Comparison of ENCODE assay signal across 1 cellular context in genomic region chr7:133252858-133253521, GRCh38.
A peak's percentile ranks its signal among the peaks of the same experiment; 100 is the strongest.
TF ChIP-seq lines count a peak whose summit lies in the region.

Gene EXOC4 (plus strand): TSS chr7:133253078.

TF ChIP-seq in K562, 482 proteins besides CTCF, POLR2A, EP300 and RAD21 (continued from another document):
- TF ChIP-seq AFF1 (IDR thresholded peaks at IDR 0.05; ENCODE audit: low read depth in 1 of 2, partially characterized antibody in 2 of 2) (peak; percentile 28 to 90), ZNF445 (CRISPR knock-in tag; IDR thresholded peaks at IDR 0.05; ENCODE audit: low read depth) (no peak), ZFP30 (CRISPR knock-in tag; IDR thresholded peaks at IDR 0.05; ENCODE audit: borderline replicate concordance) (no peak), GABPB1 (CRISPR knock-in tag; IDR thresholded peaks at IDR 0.05) (peak; percentile 76), RBBP5 (IDR thresholded peaks at IDR 0.05; ENCODE audit: borderline replicate concordance, insufficient read depth, low read length, poor library complexity, severe bottlenecking) (peak; percentile 80), CEBPG (CRISPR knock-in tag; IDR thresholded peaks at IDR 0.05) (peak; percentile 21; the same call in 1 of the 2 replicates), CEBPG (tag; conservative IDR thresholded peaks at IDR 0.05 in 1 of 2, IDR thresholded peaks at IDR 0.05 in 1 of 2) (no peak), NEUROD1 (IDR thresholded peaks at IDR 0.05; ENCODE audit: borderline replicate concordance, low read depth, low read length, partially characterized antibody) (peak; percentile 93), SNRNP70 (optimal IDR thresholded peaks at IDR 0.05; ENCODE audit: low read depth, low read length) (no peak), TAF1 (IDR thresholded peaks at IDR 0.05; ENCODE audit: control insufficient read depth, extremely low read depth, insufficient read depth, low read length, severe bottlenecking) (peak; percentile 93), ZNF41 (CRISPR knock-in tag; conservative IDR thresholded peaks at IDR 0.05) (no peak), MTA2 (IDR thresholded peaks at IDR 0.05; ENCODE audit: low read depth) (peak; percentile 65), TEAD4 (IDR thresholded peaks at IDR 0.05; ENCODE audit: low read length) (peak; percentile 8; the same call in 1 of the 2 replicates), TEAD4 (CRISPR knock-in tag; IDR thresholded peaks at IDR 0.05; ENCODE audit: borderline replicate concordance) (no peak), ZNF395 (CRISPR knock-in tag; IDR thresholded peaks at IDR 0.05) (peak; percentile 60; the same call in 1 of the 2 replicates), RFX1 (IDR thresholded peaks at IDR 0.05) (peak; percentile 9; the same call in 1 of the 2 replicates), NFE2L1 (tag; IDR thresholded peaks at IDR 0.05; ENCODE audit: borderline replicate concordance, low read depth) (no peak), SOX6 (IDR thresholded peaks at IDR 0.05) (peak; percentile 23; the same call in 1 of the 2 replicates), GTF2E2 (tag; IDR thresholded peaks at IDR 0.05) (peak; percentile 72; the same call in 1 of the 2 replicates), ETV1 (tag; conservative IDR thresholded peaks at IDR 0.05; ENCODE audit: low read depth) (peak; percentile 41), FOS (IDR thresholded peaks at IDR 0.05; ENCODE audit: extremely low read depth, insufficient read length) (peak; percentile 98), HDGF (IDR thresholded peaks at IDR 0.05) (no peak), EHMT2 (IDR thresholded peaks at IDR 0.05) (0 out of 2 replicates have a peak, but pooled peaks have one; percentile 42), PHF20 (IDR thresholded peaks at IDR 0.05; ENCODE audit: partially characterized antibody) (peak; percentile 87), HDAC1 (IDR thresholded peaks at IDR 0.05) (peak; percentile 33 to 78; a peak in 2 of 4 replicates), KAT7 (CRISPR knock-in tag; IDR thresholded peaks at IDR 0.05; ENCODE audit: borderline replicate concordance) (peak; percentile 63; the same call in 1 of the 2 replicates), TCF3 (CRISPR knock-in tag; IDR thresholded peaks at IDR 0.05) (peak; percentile 14; the same call in 1 of the 2 replicates)
- TF ChIP-seq, protein P1, sequence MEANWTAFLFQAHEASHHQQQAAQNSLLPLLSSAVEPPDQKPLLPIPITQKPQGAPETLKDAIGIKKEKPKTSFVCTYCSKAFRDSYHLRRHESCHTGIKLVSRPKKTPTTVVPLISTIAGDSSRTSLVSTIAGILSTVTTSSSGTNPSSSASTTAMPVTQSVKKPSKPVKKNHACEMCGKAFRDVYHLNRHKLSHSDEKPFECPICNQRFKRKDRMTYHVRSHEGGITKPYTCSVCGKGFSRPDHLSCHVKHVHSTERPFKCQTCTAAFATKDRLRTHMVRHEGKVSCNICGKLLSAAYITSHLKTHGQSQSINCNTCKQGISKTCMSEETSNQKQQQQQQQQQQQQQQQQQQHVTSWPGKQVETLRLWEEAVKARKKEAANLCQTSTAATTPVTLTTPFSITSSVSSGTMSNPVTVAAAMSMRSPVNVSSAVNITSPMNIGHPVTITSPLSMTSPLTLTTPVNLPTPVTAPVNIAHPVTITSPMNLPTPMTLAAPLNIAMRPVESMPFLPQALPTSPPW (CRISPR knock-in tag; IDR thresholded peaks at IDR 0.05) = peak; percentile 69
- TF ChIP-seq, protein P2, sequence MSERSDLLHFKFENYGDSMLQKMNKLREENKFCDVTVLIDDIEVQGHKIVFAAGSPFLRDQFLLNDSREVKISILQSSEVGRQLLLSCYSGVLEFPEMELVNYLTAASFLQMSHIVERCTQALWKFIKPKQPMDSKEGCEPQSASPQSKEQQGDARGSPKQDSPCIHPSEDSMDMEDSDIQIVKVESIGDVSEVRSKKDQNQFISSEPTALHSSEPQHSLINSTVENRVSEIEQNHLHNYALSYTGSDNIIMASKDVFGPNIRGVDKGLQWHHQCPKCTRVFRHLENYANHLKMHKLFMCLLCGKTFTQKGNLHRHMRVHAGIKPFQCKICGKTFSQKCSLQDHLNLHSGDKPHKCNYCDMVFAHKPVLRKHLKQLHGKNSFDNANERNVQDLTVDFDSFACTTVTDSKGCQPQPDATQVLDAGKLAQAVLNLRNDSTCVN (CRISPR knock-in tag; IDR thresholded peaks at IDR 0.05) = no peak
- TF ChIP-seq, protein P3, sequence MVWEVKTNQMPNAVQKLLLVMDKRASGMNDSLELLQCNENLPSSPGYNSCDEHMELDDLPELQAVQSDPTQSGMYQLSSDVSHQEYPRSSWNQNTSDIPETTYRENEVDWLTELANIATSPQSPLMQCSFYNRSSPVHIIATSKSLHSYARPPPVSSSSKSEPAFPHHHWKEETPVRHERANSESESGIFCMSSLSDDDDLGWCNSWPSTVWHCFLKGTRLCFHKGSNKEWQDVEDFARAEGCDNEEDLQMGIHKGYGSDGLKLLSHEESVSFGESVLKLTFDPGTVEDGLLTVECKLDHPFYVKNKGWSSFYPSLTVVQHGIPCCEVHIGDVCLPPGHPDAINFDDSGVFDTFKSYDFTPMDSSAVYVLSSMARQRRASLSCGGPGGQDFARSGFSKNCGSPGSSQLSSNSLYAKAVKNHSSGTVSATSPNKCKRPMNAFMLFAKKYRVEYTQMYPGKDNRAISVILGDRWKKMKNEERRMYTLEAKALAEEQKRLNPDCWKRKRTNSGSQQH (CRISPR knock-in tag; IDR thresholded peaks at IDR 0.05) = no peak
